8 cellular contexts compared by ENCODE assay signal in genomic region chr18:26468931-26469340, GRCh38.
DNase-seq lines count a peak whose midpoint lies in the region; ATAC-seq and TF ChIP-seq lines count a peak whose summit lies in the region.
"Had no signal": no experiment of that assay in that cellular context is flagged by ENCODE, and none has a peak within 500 bp of the region (broad histone marks: within the 10 kb centered on the region; RNA-seq: fewer than 3 reads in every experiment).

No MANE protein-coding gene starts in this region.

- H4K91ac ChIP-seq in mesenchymal stem cell (ENCODE audit: low read length): no peak overlapping the region

- no peaks in the 10 kb centered on the region for H3K27me3 Mint-ChIP-seq in activated CD8-positive, alpha-beta T cell treated with anti-CD3 and anti-CD28 coated beads for 36 hours

- no peak overlapping the region for H3K18ac ChIP-seq in mesenchymal stem cell (ENCODE audit: low read depth in 1 of 2, low read length in 2 of 2)

- no peaks in the 10 kb centered on the region for H3K36me3 Mint-ChIP-seq in activated CD8-positive, alpha-beta T cell treated with anti-CD3 and anti-CD28 coated beads for 36 hours (ENCODE audit: low read depth)

- DNase-seq in HAP-1 (ENCODE audit: low spot score in 2 of 2): peak; percentile 82 to 88
- peak; percentile 46 for DNase-seq in NCI-H1105 (lab: John Stamatoyannopoulos, UW)
- DNase-seq in activated CD8-positive, alpha-beta T cell treated with anti-CD3 and anti-CD28 coated beads for 36 hours: peak; percentile 16
- DNase-seq in mesenchymal stem cell: peak; percentile 29
- DNase-seq in activated CD4-positive, alpha-beta T cell treated with anti-CD3 and anti-CD28 coated beads, Interleukin-2, amount 50 U/mL, for 4 hours: no peak
- no peak for DNase-seq in amniotic stem cell (lab: John Stamatoyannopoulos, UW)

- H2BK5ac ChIP-seq in mesenchymal stem cell (ENCODE audit: low read depth, low read length, poor library complexity, severe bottlenecking): no peak overlapping the region

- H3K4me1 Mint-ChIP-seq in activated CD8-positive, alpha-beta T cell treated with anti-CD3 and anti-CD28 coated beads for 36 hours (ENCODE audit: low read depth): no peaks in the 10 kb centered on the region

- WGBS in mesenchymal stem cell: 59% methylated on average over 3 of the region's 4 CpGs

- H3K27me3 ChIP-seq in HAP-1 (ENCODE audit: low read depth) (no peaks in the 10 kb centered on the region), mesenchymal stem cell (ENCODE audit: control insufficient read depth in 1 of 2, insufficient read depth in 1 of 2, low read length in 2 of 2) (no peaks in the 10 kb centered on the region)

- ATAC-seq in GM18499 (IDR thresholded peaks at IDR 0.05; ENCODE audit: insufficient read depth, unreplicated experiment): peak; percentile 34
- peak; percentile 39 for ATAC-seq in activated CD8-positive, alpha-beta T cell treated with anti-CD3 and anti-CD28 coated beads for 36 hours

- no peak overlapping the region for H3K4ac ChIP-seq in mesenchymal stem cell (ENCODE audit: low read depth in 1 of 2, low read length in 2 of 2)

- no peak overlapping the region for H2BK15ac ChIP-seq in mesenchymal stem cell (ENCODE audit: low read depth, poor library complexity, severe bottlenecking)

- intact Hi-C loops in activated CD8-positive, alpha-beta T cell treated with anti-CD3 and anti-CD28 coated beads for 36 hours (cut with micrococcal nuclease): no loop called here

- H3K27ac Mint-ChIP-seq in activated CD8-positive, alpha-beta T cell treated with anti-CD3 and anti-CD28 coated beads for 36 hours: no peak overlapping the region

- H4K8ac ChIP-seq in mesenchymal stem cell (ENCODE audit: low read length): no peak overlapping the region

- H3K4me3 ChIP-seq in HAP-1: no peak overlapping the region
- H3K4me3 ChIP-seq in mesenchymal stem cell (ENCODE audit: insufficient read depth in 1 of 2, low read depth in 1 of 2, low read length in 2 of 2): no peak overlapping the region
- H3K4me3 ChIP-seq: skin epidermis had no signal

- no peaks in the 10 kb centered on the region for H3K9me3 ChIP-seq in HAP-1
- no peaks in the 10 kb centered on the region for H3K9me3 ChIP-seq in mesenchymal stem cell (ENCODE audit: control insufficient read depth, low read length)

- H3K79me1 ChIP-seq in mesenchymal stem cell (replicated peaks; ENCODE audit: low read length, poor library complexity, severe bottlenecking): peaks cover 19% of the 10 kb centered on the region

- H3K36me3 ChIP-seq in HAP-1 (replicated peaks) (no peaks in the 10 kb centered on the region), mesenchymal stem cell (ENCODE audit: control insufficient read depth in 1 of 2, insufficient read depth in 2 of 2, low read depth in 1 of 2, low read length in 2 of 2) (peaks cover 0 to 26% of the 10 kb centered on the region in 2 experiments)

- no peak overlapping the region for H3K23ac ChIP-seq in mesenchymal stem cell (ENCODE audit: low read length in 2 of 2)

- POLR2A ChIA-PET in activated CD8-positive, alpha-beta T cell treated with anti-CD3 and anti-CD28 coated beads for 36 hours (lab: Charles Lee): no interaction called here

- no peak overlapping the region for H3K9ac ChIP-seq in mesenchymal stem cell (ENCODE audit: low read length)

- no peak overlapping the region for H3K14ac ChIP-seq in mesenchymal stem cell (ENCODE audit: low read length in 2 of 2)

- no peak overlapping the region for H2BK120ac ChIP-seq in mesenchymal stem cell (ENCODE audit: low read depth, low read length)

- peak; percentile 54 for TF ChIP-seq CTCF in activated CD8-positive, alpha-beta T cell treated with anti-CD3 and anti-CD28 coated beads for 36 hours (IDR thresholded peaks at IDR 0.05)

- H3K4me3 Mint-ChIP-seq in activated CD8-positive, alpha-beta T cell treated with anti-CD3 and anti-CD28 coated beads for 36 hours: no peak overlapping the region

- peak overlapping the region; percentile 6 for H2AK5ac ChIP-seq in mesenchymal stem cell (ENCODE audit: low read length, severe bottlenecking)

- peaks cover 19% of the 10 kb centered on the region for H3K4me1 ChIP-seq in HAP-1
- H3K4me1 ChIP-seq in mesenchymal stem cell (ENCODE audit: control insufficient read depth, insufficient read depth, low read depth, low read length): peaks cover 13% of the 10 kb centered on the region

- in situ Hi-C loops in HAP-1 (cut with MboI; ENCODE audit: low sequenced_read_pairs): no loop called here

- H2AFZ ChIP-seq in mesenchymal stem cell (ENCODE audit: low read depth, low read length): no peak overlapping the region

- H3K27ac ChIP-seq in mesenchymal stem cell (ENCODE audit: low read length, poor library complexity, severe bottlenecking): no peak overlapping the region
- H3K27ac ChIP-seq: skin epidermis had no signal

- H3K4me2 ChIP-seq in mesenchymal stem cell (ENCODE audit: low read length, poor library complexity, severe bottlenecking): no peak overlapping the region

- H2BK12ac ChIP-seq in mesenchymal stem cell (ENCODE audit: low read length in 2 of 2): no peak overlapping the region

- CTCF ChIA-PET in activated CD8-positive, alpha-beta T cell treated with anti-CD3 and anti-CD28 coated beads for 36 hours (lab: Charles Lee): interaction anchor here (0.9 to 1.1 kb wide), 2 partner anchors 16 to 19 kb away, joined by 3 to 4 read pairs; no protein-coding TSS in a partner anchor

- no peaks in the 10 kb centered on the region for H3K9me3 Mint-ChIP-seq in activated CD8-positive, alpha-beta T cell treated with anti-CD3 and anti-CD28 coated beads for 36 hours

Comparison
In these comparisons a context has a peak if more than half of its experiments do, and no peak if none do; other contexts are left out.
1. DNase-seq: peak in HAP-1 (2 of 2), NCI-H1105 (single experiment), activated CD8-positive, alpha-beta T cell treated with anti-CD3 and anti-CD28 coated beads for 36 hours (single experiment) and mesenchymal stem cell (single experiment); none in activated CD4-positive, alpha-beta T cell treated with anti-CD3 and anti-CD28 coated beads, Interleukin-2, amount 50 U/mL, for 4 hours (0 of 2) and amniotic stem cell (single experiment).